ENCODE assay signal across 6 cellular contexts in the genomic region with DNA sequence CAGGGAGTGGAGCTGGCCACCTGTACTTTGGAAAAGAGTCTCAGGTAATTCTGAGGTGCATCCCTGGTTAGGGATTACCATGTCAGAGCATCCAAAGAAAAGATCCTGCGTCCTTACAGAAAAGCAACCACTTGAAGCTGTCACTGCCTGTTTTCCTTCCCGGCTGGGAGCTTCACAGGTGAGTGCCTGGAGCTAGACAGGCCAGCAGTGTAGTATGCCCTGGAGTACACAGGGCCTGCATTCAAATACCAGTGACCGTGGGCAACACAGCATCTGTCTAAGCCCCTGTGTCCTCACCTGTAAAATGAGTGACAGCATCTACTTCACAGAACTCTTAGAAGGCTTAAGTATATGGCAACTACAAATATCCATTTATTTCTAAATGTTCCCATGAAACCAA. TPM values are rescaled to one million over a fixed set of nuclear protein-coding genes. Genes with fewer than 3 reads are reported as not detected.
"Had no signal": no experiment of that assay in that cellular context is flagged by ENCODE, and none has a peak within 500 bp of the region (broad histone marks: within the 10 kb centered on the region; RNA-seq: fewer than 3 reads in every experiment).

No MANE protein-coding gene starts in this region.

- H3K27ac ChIP-seq: GM23248 had no signal

- H3K9me3 Mint-ChIP-seq: H9 had no signal

- H3K4me1 Mint-ChIP-seq: H9 had no signal

- H3K4me3 ChIP-seq: GM23248, K562 had no signal

- H3K4me3 Mint-ChIP-seq: H9 had no signal

- DNase-seq: GM23248, H9, HCEC 1CT, IMR-90 had no signal

RNA-seq across cellular contexts. Expression of gene DZIP1, which starts 29.0 kb away (rescaled TPM):
- total RNA-seq: HT-29 had no signal
